Comparison of ENCODE assay signal across 24 cellular contexts in the genomic region with DNA sequence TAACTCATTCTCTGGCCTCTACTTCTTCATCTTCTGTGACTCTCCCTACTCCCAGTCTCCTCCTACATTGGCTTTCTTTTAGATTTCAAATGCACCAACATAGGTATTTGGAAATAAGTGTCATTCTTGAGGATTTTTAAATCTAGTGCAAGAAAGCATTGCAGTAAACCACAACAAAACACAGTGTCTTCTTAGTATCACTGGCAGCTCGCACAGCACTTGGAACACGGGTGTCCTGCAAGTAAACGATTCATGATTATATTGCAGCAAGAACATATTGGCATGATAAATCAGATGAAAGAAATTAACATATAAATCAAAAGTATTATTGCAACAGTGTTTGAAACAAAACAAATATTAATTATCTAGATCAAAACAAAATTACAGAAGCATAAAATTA. TPM values are rescaled to one million over a fixed set of nuclear protein-coding genes. Genes with fewer than 3 reads are reported as not detected.
A peak's percentile ranks its signal among the peaks of the same experiment; 100 is the strongest.
DNase-seq lines count a peak whose midpoint lies in the region; ATAC-seq, FAIRE-seq and TF ChIP-seq lines count a peak whose summit lies in the region.
"Had no signal": no experiment of that assay in that cellular context is flagged by ENCODE, and none has a peak within 500 bp of the region (broad histone marks: within the 10 kb centered on the region; RNA-seq: fewer than 3 reads in every experiment).

No MANE protein-coding gene starts in this region.

- peak; percentile 43 to 74 for ATAC-seq in naive thymus-derived CD8-positive, alpha-beta T cell
- no peak for ATAC-seq in HepG2
- ATAC-seq: A549 had no signal

- FAIRE-seq in HepG2 (lab: Jason Lieb, UNC) = no peak
- FAIRE-seq: A549, GM12891, HTR-8/SVneo had no signal

- no peak for TF ChIP-seq RAD21 in HepG2 (CRISPR knock-in tag; IDR thresholded peaks at IDR 0.05)

- DNase-seq in AG10803 (ENCODE audit: low read depth) (peak; percentile 4), GM19240 (ENCODE audit: insufficient read length, low spot score) (no peak), posterior cingulate gyrus (no peak), HepG2 (ENCODE audit: low spot score) (no peak)
- peak in 1 of 5 donors; percentile 17 for DNase-seq in CD8-positive, alpha-beta memory T cell
- peak in 1 of 10 donors; percentile 14 for DNase-seq in naive thymus-derived CD8-positive, alpha-beta T cell
- DNase-seq: Calu3, DMS79 treated with DMSO at 0.1 percent for 48 hours, GF-D8, GOT3, HCEC 1CT, KBM-7, NCI-H1105 treated with DMSO at 0.1 percent for 48 hours, NCI-H2029, NCI-H446 treated with DMSO at 0.1 percent for 48 hours, NCI-H526 treated with DMSO at 0.1 percent for 48 hours, OCI-M1, Peyer's patch, SHP77 treated with DMSO at 0.1 percent for 48 hours had no signal

- H3K27ac Mint-ChIP-seq in CD8-positive, alpha-beta memory T cell = peak overlapping the region in 5 of 8 donors; percentile 1 to 76 (median 47)
- H3K27ac Mint-ChIP-seq in activated naive CD8-positive, alpha-beta T cell = peak overlapping the region; percentile 79
- H3K27ac Mint-ChIP-seq in naive thymus-derived CD8-positive, alpha-beta T cell = peak overlapping the region; percentile 34 to 94 (median 84)

- H3K4me1 Mint-ChIP-seq in CD8-positive, alpha-beta memory T cell = peaks cover 43 to 65% (median 49%) of the 10 kb centered on the region in 3 donors
- H3K4me1 Mint-ChIP-seq in activated naive CD8-positive, alpha-beta T cell (ENCODE audit: low read depth) = peaks cover 65% of the 10 kb centered on the region
- H3K4me1 Mint-ChIP-seq in naive thymus-derived CD8-positive, alpha-beta T cell = peaks cover 38 to 66% (median 58%) of the 10 kb centered on the region in 4 donors

- in situ Hi-C loops in HepG2 (cut with HindIII; ENCODE audit: extremely low pct_ligation_motif_present, low pct_unique_long_range_greater_than_20kb) = loop anchor here (10.0 kb wide), 1 partner anchor 243 kb away; no protein-coding TSS in a partner anchor

- BruUV-seq in HepG2 (replicated peaks; lab: Mats Ljungman, UMichigan) = no TSS peak

- H3K9me3 ChIP-seq in CD8-positive, alpha-beta memory T cell (ENCODE audit: low read length) = no peaks in the 10 kb centered on the region
- H3K9me3 ChIP-seq in HepG2 (ENCODE audit: low read length) = no peaks in the 10 kb centered on the region
- H3K9me3 ChIP-seq: A549, Peyer's patch had no signal

- no peaks in the 10 kb centered on the region for H4K20me1 ChIP-seq in HepG2 (ENCODE audit: insufficient read depth, low read length)

- H3K4me3 ChIP-seq in AG10803 (ENCODE audit: low read length) = no peak overlapping the region
- no peak overlapping the region for H3K4me3 ChIP-seq in CD8-positive, alpha-beta memory T cell (ENCODE audit: low read length)
- H3K4me3 ChIP-seq in HepG2 (replicated peaks in 1 of 3; ENCODE audit: insufficient read depth in 1 of 3, low read depth in 2 of 3, low read length in 3 of 3) = no peak overlapping the region
- H3K4me3 ChIP-seq: A549, Peyer's patch had no signal

- H3K27ac ChIP-seq in CD8-positive, alpha-beta memory T cell (ENCODE audit: low read depth, low read length) = no peak overlapping the region
- H3K27ac ChIP-seq in HepG2 (ENCODE audit: extremely low read length, insufficient read depth, low read length) = no peak overlapping the region
- H3K27ac ChIP-seq: A549, C4-2B, Peyer's patch had no signal

- CTCF ChIA-PET in CD8-positive, alpha-beta memory T cell (lab: Charles Lee) = no interaction called here
- CTCF ChIA-PET in HepG2 (lab: Yijun Ruan, JAX; ENCODE audit: low intra/inter-chr PET ratio, low total read pairs) = no interaction called here

- H2AFZ ChIP-seq in HepG2 (ENCODE audit: low read length) = no peak overlapping the region

- H3K27me3 Mint-ChIP-seq in CD8-positive, alpha-beta memory T cell = peaks cover 0 to 2% of the 10 kb centered on the region in 2 donors
- no peaks in the 10 kb centered on the region for H3K27me3 Mint-ChIP-seq in activated naive CD8-positive, alpha-beta T cell
- H3K27me3 Mint-ChIP-seq in naive thymus-derived CD8-positive, alpha-beta T cell = no peaks in the 10 kb centered on the region

- H3K36me3 Mint-ChIP-seq in CD8-positive, alpha-beta memory T cell = peaks cover 0 to 9% (median 7%) of the 10 kb centered on the region in 3 donors
- H3K36me3 Mint-ChIP-seq in activated naive CD8-positive, alpha-beta T cell = peaks cover 8% of the 10 kb centered on the region
- H3K36me3 Mint-ChIP-seq in naive thymus-derived CD8-positive, alpha-beta T cell = peaks cover 10 to 28% (median 27%) of the 10 kb centered on the region in 3 donors

- no peak overlapping the region for H3K4me2 ChIP-seq in HepG2 (ENCODE audit: low read depth, low read length)
- H3K4me2 ChIP-seq: A549 had no signal

- 29% methylated on average over 3 of the region's 3 CpGs for WGBS in HepG2 (ENCODE audit: low lambda C conversion rate)

- POLR2A ChIA-PET in CD8-positive, alpha-beta memory T cell (lab: Charles Lee) = no interaction called here
- POLR2A ChIA-PET in naive thymus-derived CD8-positive, alpha-beta T cell (lab: Charles Lee) = interaction anchor here (0.6 to 1.0 kb wide), 4 partner anchors 13 to 211 kb away, joined by 3 to 4 read pairs (median 4); no protein-coding TSS in a partner anchor
- POLR2A ChIA-PET in HepG2 (lab: Yijun Ruan, JAX) = no interaction called here

- H3K4me1 ChIP-seq in CD8-positive, alpha-beta memory T cell (ENCODE audit: insufficient read depth, low read length) = peaks cover under 1% of the 10 kb centered on the region
- no peaks in the 10 kb centered on the region for H3K4me1 ChIP-seq in HepG2 (ENCODE audit: insufficient read depth, low read length)
- H3K4me1 ChIP-seq: Peyer's patch had no signal

- no peaks in the 10 kb centered on the region for H3K27me3 ChIP-seq in CD8-positive, alpha-beta memory T cell (ENCODE audit: insufficient read depth, low read length, poor library complexity, severe bottlenecking)
- H3K27me3 ChIP-seq in HepG2 (ENCODE audit: control insufficient read depth in 1 of 2, insufficient read depth in 2 of 2, low read length in 2 of 2) = no peaks in the 10 kb centered on the region
- H3K27me3 ChIP-seq: Peyer's patch had no signal

- H3K9ac ChIP-seq in HepG2 (ENCODE audit: insufficient read depth, low read depth, low read length) = no peak overlapping the region

- H3K79me2 ChIP-seq in HepG2 (ENCODE audit: insufficient read depth, low read length) = no peaks in the 10 kb centered on the region

- intact Hi-C loops in posterior cingulate gyrus (cut with DNase I) (no loop called here), HepG2 (cut with micrococcal nuclease; ENCODE audit: unreplicated experiment) (no loop called here)

- TF ChIP-seq CTCF in AG10803 (conservative IDR thresholded peaks at IDR 0.05; ENCODE audit: low read length) (no peak), HepG2 (CRISPR knock-in tag; IDR thresholded peaks at IDR 0.05) (no peak)

- TF ChIP-seq EP300 in HepG2 (IDR thresholded peaks at IDR 0.05; ENCODE audit: low read depth in 2 of 2, low read length in 2 of 2) (no peak), HepG2 (CRISPR knock-in tag; IDR thresholded peaks at IDR 0.05; ENCODE audit: borderline replicate concordance) (no peak)

- H3K4me3 Mint-ChIP-seq in CD8-positive, alpha-beta memory T cell = peak overlapping the region in 5 of 7 donors; percentile 38 to 56 (median 49)
- peak overlapping the region; percentile 79 for H3K4me3 Mint-ChIP-seq in activated naive CD8-positive, alpha-beta T cell
- peak overlapping the region; percentile 61 to 86 (median 76) for H3K4me3 Mint-ChIP-seq in naive thymus-derived CD8-positive, alpha-beta T cell

- H3K36me3 ChIP-seq in CD8-positive, alpha-beta memory T cell (ENCODE audit: insufficient read depth, low read length) = no peaks in the 10 kb centered on the region
- no peaks in the 10 kb centered on the region for H3K36me3 ChIP-seq in HepG2 (replicated peaks in 1 of 2; ENCODE audit: control insufficient read depth in 1 of 2, insufficient read depth in 2 of 2, low read length in 2 of 2)
- H3K36me3 ChIP-seq: Peyer's patch had no signal

- no peak for TF ChIP-seq POLR2A in HepG2 (IDR thresholded peaks at IDR 0.05; ENCODE audit: insufficient read depth in 1 of 2, low read depth in 2 of 2, low read length in 2 of 2)

- no peaks in the 10 kb centered on the region for H3K9me3 Mint-ChIP-seq in CD8-positive, alpha-beta memory T cell
- no peaks in the 10 kb centered on the region for H3K9me3 Mint-ChIP-seq in activated naive CD8-positive, alpha-beta T cell (ENCODE audit: low read depth)
- peaks cover 0 to 2% (median 0%) of the 10 kb centered on the region in 9 donors for H3K9me3 Mint-ChIP-seq in naive thymus-derived CD8-positive, alpha-beta T cell

TF ChIP-seq in HepG2, 621 proteins besides CTCF, POLR2A, EP300 and RAD21 (continues in another document):
- TF ChIP-seq NFATC3 (CRISPR knock-in tag; IDR thresholded peaks at IDR 0.05) = no peak

RNA-seq across cellular contexts. Expression of a gene that starts 45.6 kb away (rescaled TPM):
- total RNA-seq in CD8-positive, alpha-beta memory T cell = 100 to 1,000 TPM; 130 to 138 TPM
- polyA plus RNA-seq in CD8-positive, alpha-beta memory T cell = 59.0 TPM
- 10 to 100 TPM; 34.3 to 39.1 TPM for total RNA-seq in naive thymus-derived CD8-positive, alpha-beta T cell
- polyA plus RNA-seq in naive thymus-derived CD8-positive, alpha-beta T cell = 10 to 100 TPM; 44.1 to 77.3 (median 53.9) TPM
- total RNA-seq in HepG2 (2016; rRNA removed; fragmentation: Illumina TruSeq; extraction: Trizol) = 49.8 and 84.5 TPM in 2 replicates
- total RNA-seq in HepG2 (2016; cell fraction: cytosol; rRNA removed; fragmentation: Illumina TruSeq; extraction: Trizol; ENCODE audit: low read depth) = 10.5 and 10.9 TPM in 2 replicates
- 55.7 and 91.3 TPM in 2 replicates for total RNA-seq in HepG2 (2016; cell fraction: insoluble cytoplasmic fraction; rRNA removed; fragmentation: Illumina TruSeq; extraction: Trizol)
- total RNA-seq in HepG2 (2016; cell fraction: membrane; rRNA removed; fragmentation: Illumina TruSeq; extraction: Trizol) = 17.1 and 20.0 TPM in 2 replicates
- 33.5 and 38.7 TPM in 2 replicates for total RNA-seq in HepG2 (2016; cell fraction: nucleus; rRNA removed; fragmentation: Illumina TruSeq; extraction: Trizol)
- 5.3 and 7.0 TPM in 2 replicates for polyA plus RNA-seq in HepG2 (2011; rRNA removed)
- 3.7 and 7.1 TPM in 2 replicates for polyA plus RNA-seq in HepG2 (2011; cell fraction: cytosol; rRNA removed)
- 6.3 and 7.9 TPM in 2 replicates for polyA plus RNA-seq in HepG2 (2011; cell fraction: nucleus; rRNA removed)
- 8.9 and 18.0 TPM in 2 replicates for polyA plus RNA-seq in HepG2 (2012)
- 12.2 and 13.0 TPM in 2 replicates for polyA plus RNA-seq in HepG2 (2016; cell fraction: cytosol; fragmentation: Illumina TruSeq; extraction: Trizol; ENCODE audit: low read depth)
- polyA plus RNA-seq in HepG2 (2016; cell fraction: insoluble cytoplasmic fraction; fragmentation: Illumina TruSeq; extraction: Trizol; ENCODE audit: low read depth) = 89.7 and 106 TPM in 2 replicates
- 17.7 and 17.9 TPM in 2 replicates for polyA plus RNA-seq in HepG2 (2016; cell fraction: membrane; fragmentation: Illumina TruSeq; extraction: Trizol; ENCODE audit: low read depth)
- 41.1 and 45.5 TPM in 2 replicates for polyA plus RNA-seq in HepG2 (2016; cell fraction: nucleus; fragmentation: Illumina TruSeq; extraction: Trizol; ENCODE audit: insufficient read depth, low read depth)
- 5.2 and 11.8 TPM in 2 replicates for polyA minus RNA-seq in HepG2 (2011; rRNA and poly(A)+ RNA removed; ENCODE audit: low replicate concordance)
- 3.0 and 6.7 TPM in 2 replicates for polyA minus RNA-seq in HepG2 (2011; cell fraction: cytosol; rRNA and poly(A)+ RNA removed)
- polyA minus RNA-seq in HepG2 (2011; cell fraction: nucleus; rRNA and poly(A)+ RNA removed) = 67.5 and 71.3 TPM in 2 replicates
